8 cellular contexts compared by ENCODE assay signal in genomic region chr14:70808402-70809237, GRCh38. TPM values are rescaled to one million over a fixed set of nuclear protein-coding genes. Genes with fewer than 3 reads are reported as not detected.
DNase-seq lines count a peak whose midpoint lies in the region; TF ChIP-seq lines count a peak whose summit lies in the region.

No MANE protein-coding gene starts in this region.

- DNase-seq in GM12865 (ENCODE audit: low read depth) (peak; percentile 52), HEK293T (ENCODE audit: extremely low spot score) (peak; percentile 32), NCI-H1930 (lab: John Stamatoyannopoulos, UW) (peak; percentile 22 to 31), activated T-cell treated with anti-CD3 and anti-CD28 coated beads for 1 hour (ENCODE audit: low read depth) (peak; percentile 43), esophagus muscularis mucosa (ENCODE audit: extremely low spot score) (no peak), occipital lobe (lab: John Stamatoyannopoulos, UW) (peak; percentile 54), RPMI8226 (no peak), UCSD-AML1 (lab: John Stamatoyannopoulos, UW; ENCODE audit: unreplicated experiment) (no peak)

- H3K4me1 ChIP-seq in esophagus muscularis mucosa: peaks cover 16 to 27% (median 23%) of the 10 kb centered on the region in 4 donors

- no peak for TF ChIP-seq EP300 in esophagus muscularis mucosa (IDR thresholded peaks at IDR 0.05)

- no peaks in the 10 kb centered on the region for H3K9me3 ChIP-seq in esophagus muscularis mucosa

- TF ChIP-seq CTCF in GM12865 (IDR thresholded peaks at IDR 0.05; ENCODE audit: insufficient read depth, low read depth, low read length, missing control alignments): no peak
- TF ChIP-seq CTCF in esophagus muscularis mucosa (IDR thresholded peaks at IDR 0.05): no peak

- POLR2A ChIA-PET in HEK293T (lab: Yijun Ruan, JAX): interaction anchor here (0.8 to 3.1 kb wide), 8 partner anchors 10 to 207 kb away, joined by 3 to 11 read pairs (median 5); partner anchors contain the start of gene PCNX1

- TF ChIP-seq POLR2A in esophagus muscularis mucosa (IDR thresholded peaks at IDR 0.05; ENCODE audit: low read depth): no peak

- H3K4me3 ChIP-seq in GM12865 (ENCODE audit: low read depth, low read length) (peak overlapping the region; percentile 77), esophagus muscularis mucosa (peak overlapping the region; percentile 76 to 90 (median 82))

- 2% methylated on average over 17 of the region's 78 CpGs for WGBS in esophagus muscularis mucosa

- no peaks in the 10 kb centered on the region for H3K36me3 ChIP-seq in esophagus muscularis mucosa

- H3K27me3 ChIP-seq in esophagus muscularis mucosa: peaks cover 0 to 30% (median 0%) of the 10 kb centered on the region in 4 donors

- peak overlapping the region; percentile 80 to 83 (median 83) for H3K27ac ChIP-seq in esophagus muscularis mucosa (replicated peaks in 1 of 4)

- intact Hi-C loops in esophagus muscularis mucosa (cut with DNase I): no loop called here

- CTCF ChIA-PET in HEK293T (lab: Yijun Ruan, JAX): interaction anchor here (1.0 to 1.3 kb wide), 2 partner anchors 9 to 98 kb away, joined by 5 to 6 read pairs; partner anchors contain the start of gene PCNX1

TF ChIP-seq in HEK293T, 16 proteins besides CTCF, POLR2A, EP300 and RAD21:
- TF ChIP-seq HDGF (IDR thresholded peaks at IDR 0.05; ENCODE audit: borderline replicate concordance) (no peak), NFRKB (IDR thresholded peaks at IDR 0.05) (no peak), TARDBP (IDR thresholded peaks at IDR 0.05) (no peak), FOXK2 (IDR thresholded peaks at IDR 0.05) (no peak), FOXM1 (IDR thresholded peaks at IDR 0.05; ENCODE audit: borderline replicate concordance) (no peak), CTBP1 (IDR thresholded peaks at IDR 0.05; ENCODE audit: borderline replicate concordance) (no peak), FOXA1 (IDR thresholded peaks at IDR 0.05) (no peak), LEF1 (IDR thresholded peaks at IDR 0.05; ENCODE audit: borderline replicate concordance) (no peak)
TF ChIP-seq in HEK293T: peak in this region for 0.

RNA-seq across cellular contexts. Expression of gene MAP3K9, which starts 0.7 kb away (rescaled TPM):
- total RNA-seq in esophagus muscularis mucosa (1 to 10 TPM in 3 of 4 donors, under 1 TPM in 1; 0.83 to 3.3 (median 1.8) TPM), occipital lobe (19.3 TPM)

Comparison
In these comparisons a context has a peak if more than half of its experiments do, and no peak if none do; other contexts are left out.
1. DNase-seq: peak in GM12865 (single experiment), HEK293T (single experiment), NCI-H1930 (2 of 2), activated T-cell treated with anti-CD3 and anti-CD28 coated beads for 1 hour (single experiment) and occipital lobe (single experiment); none in esophagus muscularis mucosa (single experiment), RPMI8226 (single experiment) and UCSD-AML1 (single experiment).